3 cellular contexts compared by ENCODE assay signal in genomic region chr2:175628243-175628642, GRCh38.
"Had no signal": no experiment of that assay in that cellular context is flagged by ENCODE, and none has a peak within 500 bp of the region (broad histone marks: within the 10 kb centered on the region; RNA-seq: fewer than 3 reads in every experiment).

No MANE protein-coding gene starts in this region.

- ATAC-seq: GM12878 had no signal

- DNase-seq: GDM1, GF-D8 had no signal

- H3K4me3 ChIP-seq: GM12878 had no signal
